1 cellular context compared by ENCODE assay signal in genomic region chr12:6430124-6430989, GRCh38.
TF ChIP-seq lines count a peak whose summit lies in the region.

No MANE protein-coding gene starts in this region.

TF ChIP-seq in HepG2, 621 proteins besides CTCF, POLR2A, EP300 and RAD21 (continued from another document and continues in another):
- no peak for TF ChIP-seq BRF2 (CRISPR knock-in tag; IDR thresholded peaks at IDR 0.05)
- TF ChIP-seq MTERF4 (CRISPR knock-in tag; IDR thresholded peaks at IDR 0.05): no peak
- TF ChIP-seq HNF1B (CRISPR knock-in tag; IDR thresholded peaks at IDR 0.05): no peak
- TF ChIP-seq ZNF256 (CRISPR knock-in tag; conservative IDR thresholded peaks at IDR 0.05): no peak
- no peak for TF ChIP-seq POLR2AphosphoS2 (IDR thresholded peaks at IDR 0.05; ENCODE audit: low read depth, low read length)
- TF ChIP-seq ZNF816 (CRISPR knock-in tag; IDR thresholded peaks at IDR 0.05; ENCODE audit: borderline replicate concordance): no peak
- no peak for TF ChIP-seq ZNF230 (CRISPR knock-in tag; IDR thresholded peaks at IDR 0.05)
- TF ChIP-seq SNAI1 (CRISPR knock-in tag; IDR thresholded peaks at IDR 0.05; ENCODE audit: borderline replicate concordance): no peak
- no peak for TF ChIP-seq ADNP (CRISPR knock-in tag; IDR thresholded peaks at IDR 0.05)
- no peak for TF ChIP-seq NFYB (CRISPR knock-in tag; IDR thresholded peaks at IDR 0.05)
- TF ChIP-seq CEBPB (IDR thresholded peaks at IDR 0.05; ENCODE audit: borderline replicate concordance, low read depth, low read length): peak; percentile 17; the same call in 1 of the 2 replicates
- TF ChIP-seq ZNF574 (CRISPR knock-in tag; IDR thresholded peaks at IDR 0.05): peak; percentile 43; the same call in 1 of the 2 replicates
- no peak for TF ChIP-seq ZNF446 (CRISPR knock-in tag; IDR thresholded peaks at IDR 0.05)
- no peak for TF ChIP-seq ZFP90 (CRISPR knock-in tag; IDR thresholded peaks at IDR 0.05; ENCODE audit: borderline replicate concordance)
- no peak for TF ChIP-seq PHB2 (IDR thresholded peaks at IDR 0.05; ENCODE audit: partially characterized antibody)
- TF ChIP-seq RNF2 (conservative IDR thresholded peaks at IDR 0.05; ENCODE audit: low read depth): no peak
- no peak for TF ChIP-seq HNF4G (IDR thresholded peaks at IDR 0.05; ENCODE audit: borderline replicate concordance, low read depth, low read length)
- TF ChIP-seq HNF4G (CRISPR knock-in tag; IDR thresholded peaks at IDR 0.05; ENCODE audit: borderline replicate concordance, low read depth): no peak; the same call in 1 of the 2 replicates
- no peak for TF ChIP-seq BCL3 (CRISPR knock-in tag; IDR thresholded peaks at IDR 0.05)
- TF ChIP-seq TEAD2 (CRISPR knock-in tag; IDR thresholded peaks at IDR 0.05): no peak
- no peak for TF ChIP-seq ZBTB7B (CRISPR knock-in tag; IDR thresholded peaks at IDR 0.05)
- no peak for TF ChIP-seq ZNF670 (CRISPR knock-in tag; IDR thresholded peaks at IDR 0.05; ENCODE audit: borderline replicate concordance)
- TF ChIP-seq JARID2 (CRISPR knock-in tag; IDR thresholded peaks at IDR 0.05; ENCODE audit: insufficient replicate concordance): no peak
- no peak for TF ChIP-seq ZNF275 (CRISPR knock-in tag; IDR thresholded peaks at IDR 0.05; ENCODE audit: borderline replicate concordance)
- TF ChIP-seq ZNF367 (CRISPR knock-in tag; IDR thresholded peaks at IDR 0.05; ENCODE audit: borderline replicate concordance): no peak
- peak; percentile 75 for TF ChIP-seq MAFF (IDR thresholded peaks at IDR 0.05; ENCODE audit: low read depth, low read length)
- no peak for TF ChIP-seq NFE2L1 (CRISPR knock-in tag; IDR thresholded peaks at IDR 0.05; ENCODE audit: borderline replicate concordance)
- no peak for TF ChIP-seq CEBPZ (IDR thresholded peaks at IDR 0.05; ENCODE audit: low read length)
- TF ChIP-seq ZNF652 (CRISPR knock-in tag; IDR thresholded peaks at IDR 0.05; ENCODE audit: borderline replicate concordance, low read depth): no peak
- TF ChIP-seq ZFYVE20 (CRISPR knock-in tag; IDR thresholded peaks at IDR 0.05; ENCODE audit: borderline replicate concordance, low read depth): no peak
- no peak; the same call in 1 of the 2 replicates for TF ChIP-seq ZBTB26 (CRISPR knock-in tag; IDR thresholded peaks at IDR 0.05; ENCODE audit: borderline replicate concordance)
- TF ChIP-seq ATF4 (CRISPR knock-in tag; IDR thresholded peaks at IDR 0.05): 0 out of 4 replicates have a peak, but pooled peaks of 1 of the 2 experiments have one; percentile 34
- peak; percentile 33 for TF ChIP-seq SALL1 (CRISPR knock-in tag; IDR thresholded peaks at IDR 0.05)
- TF ChIP-seq FOXP1 (IDR thresholded peaks at IDR 0.05): no peak
- TF ChIP-seq FOXP1 (CRISPR knock-in tag; IDR thresholded peaks at IDR 0.05): 0 out of 2 replicates have a peak, but pooled peaks have one; percentile 8
- TF ChIP-seq PHF8 (CRISPR knock-in tag; IDR thresholded peaks at IDR 0.05): no peak
- no peak for TF ChIP-seq ZFP41 (CRISPR knock-in tag; IDR thresholded peaks at IDR 0.05; ENCODE audit: borderline replicate concordance)
- no peak for TF ChIP-seq NR2F2 (IDR thresholded peaks at IDR 0.05; ENCODE audit: borderline replicate concordance, low read depth)
- TF ChIP-seq HDAC2 (CRISPR knock-in tag; IDR thresholded peaks at IDR 0.05): no peak
- TF ChIP-seq ZNF572 (CRISPR knock-in tag; IDR thresholded peaks at IDR 0.05): no peak
- TF ChIP-seq GTF3A (CRISPR knock-in tag; conservative IDR thresholded peaks at IDR 0.05): no peak
- TF ChIP-seq ZBTB4 (CRISPR knock-in tag; IDR thresholded peaks at IDR 0.05; ENCODE audit: borderline replicate concordance): no peak
- no peak for TF ChIP-seq SALL2 (CRISPR knock-in tag; IDR thresholded peaks at IDR 0.05)
- no peak for TF ChIP-seq ATF3 (CRISPR knock-in tag; IDR thresholded peaks at IDR 0.05)
- TF ChIP-seq ZNF354B (CRISPR knock-in tag; IDR thresholded peaks at IDR 0.05): no peak
- no peak for TF ChIP-seq ZNF839 (CRISPR knock-in tag; IDR thresholded peaks at IDR 0.05; ENCODE audit: borderline replicate concordance)
- TF ChIP-seq ZKSCAN1 (IDR thresholded peaks at IDR 0.05; ENCODE audit: low read length): no peak
- no peak for TF ChIP-seq NCOA5 (CRISPR knock-in tag; IDR thresholded peaks at IDR 0.05)
- no peak for TF ChIP-seq AGO2 (optimal IDR thresholded peaks at IDR 0.05; ENCODE audit: low read depth, low read length)
- TF ChIP-seq ZSCAN31 (CRISPR knock-in tag; IDR thresholded peaks at IDR 0.05; ENCODE audit: low read depth): no peak
